ENCODE assay signal across 8 cellular contexts in genomic region chr11:18329196-18329870, GRCh38. TPM values are rescaled to one million over a fixed set of nuclear protein-coding genes. Genes with fewer than 3 reads are reported as not detected.
DNase-seq lines count a peak whose midpoint lies in the region; ATAC-seq and TF ChIP-seq lines count a peak whose summit lies in the region.

No MANE protein-coding gene starts in this region.

- peaks cover 26 to 44% of the 10 kb centered on the region in 2 donors for H3K36me3 Mint-ChIP-seq in CD4-positive, alpha-beta memory T cell
- H3K36me3 Mint-ChIP-seq in dendritic cell treated with granulocyte-macrophage colony-stimulating factor and Interleukin-4, amounts not matched to agents 40 ng/mL and 50 ng/mL, for 4 days (ENCODE audit: low read depth), result peaks cover 88% of the 10 kb centered on the region

- H3K27me3 ChIP-seq in CD4-positive, alpha-beta memory T cell (ENCODE audit: insufficient read depth, low read length), result no peaks in the 10 kb centered on the region
- no peaks in the 10 kb centered on the region for H3K27me3 ChIP-seq in SJCRH30
- no peaks in the 10 kb centered on the region for H3K27me3 ChIP-seq in left ventricle myocardium inferior (ENCODE audit: low read depth)

- POLR2A ChIA-PET in CD4-positive, alpha-beta memory T cell (lab: Charles Lee; ENCODE audit: partially characterized antibody), result no interaction called here

- peaks cover 55 to 76% (median 65%) of the 10 kb centered on the region in 4 donors for H3K4me1 Mint-ChIP-seq in CD4-positive, alpha-beta memory T cell
- H3K4me1 Mint-ChIP-seq in dendritic cell treated with granulocyte-macrophage colony-stimulating factor and Interleukin-4, amounts not matched to agents 40 ng/mL and 50 ng/mL, for 4 days (ENCODE audit: low read depth), result peaks cover 49% of the 10 kb centered on the region

- H3K4me3 ChIP-seq in CD4-positive, alpha-beta memory T cell (ENCODE audit: low read length in 2 of 2), result no peak overlapping the region
- H3K4me3 ChIP-seq in SJCRH30, result no peak overlapping the region
- H3K4me3 ChIP-seq in left ventricle myocardium inferior, result no peak overlapping the region

- ATAC-seq in GM19438 (IDR thresholded peaks at IDR 0.05; ENCODE audit: low read depth, unreplicated experiment), result peak; percentile 79
- no peak for ATAC-seq in HG03439 (IDR thresholded peaks at IDR 0.05; ENCODE audit: unreplicated experiment)

- intact Hi-C loops in CD4-positive, alpha-beta memory T cell (cut with micrococcal nuclease), result loop anchor here (10.0 kb wide), 1 partner anchor 225 kb away; the partner anchor contains the start of gene SAAL1
- intact Hi-C loops in dendritic cell treated with granulocyte-macrophage colony-stimulating factor and Interleukin-4, amounts not matched to agents 40 ng/mL and 50 ng/mL, for 4 days (cut with micrococcal nuclease), result no loop called here
- intact Hi-C loops in left ventricle myocardium inferior (cut with micrococcal nuclease), result no loop called here

- peaks cover 79% of the 10 kb centered on the region for H3K4me1 ChIP-seq in CD4-positive, alpha-beta memory T cell (ENCODE audit: insufficient read depth, low read length)
- H3K4me1 ChIP-seq in SJCRH30, result no peaks in the 10 kb centered on the region
- H3K4me1 ChIP-seq in left ventricle myocardium inferior, result peaks cover 48% of the 10 kb centered on the region

- peak overlapping the region in 7 of 8 donors; percentile 4 to 71 (median 18) for H3K4me3 Mint-ChIP-seq in CD4-positive, alpha-beta memory T cell
- H3K4me3 Mint-ChIP-seq in dendritic cell treated with granulocyte-macrophage colony-stimulating factor and Interleukin-4, amounts not matched to agents 40 ng/mL and 50 ng/mL, for 4 days, result no peak overlapping the region

- H3K27me3 Mint-ChIP-seq in CD4-positive, alpha-beta memory T cell, result no peaks in the 10 kb centered on the region
- H3K27me3 Mint-ChIP-seq in dendritic cell treated with granulocyte-macrophage colony-stimulating factor and Interleukin-4, amounts not matched to agents 40 ng/mL and 50 ng/mL, for 4 days, result no peaks in the 10 kb centered on the region

- H3K9me3 ChIP-seq in CD4-positive, alpha-beta memory T cell (ENCODE audit: control insufficient read depth in 1 of 2, low read length in 2 of 2), result no peaks in the 10 kb centered on the region
- H3K9me3 ChIP-seq in SJCRH30 (replicated peaks) (no peaks in the 10 kb centered on the region), left ventricle myocardium inferior (replicated peaks) (no peaks in the 10 kb centered on the region)

- peaks cover 13% of the 10 kb centered on the region for H3K36me3 ChIP-seq in CD4-positive, alpha-beta memory T cell (ENCODE audit: insufficient read depth, low read length)
- peaks cover 61% of the 10 kb centered on the region for H3K36me3 ChIP-seq in SJCRH30
- H3K36me3 ChIP-seq in left ventricle myocardium inferior, result peaks cover 52% of the 10 kb centered on the region

- peak overlapping the region; percentile 62 to 95 (median 83) for H3K27ac Mint-ChIP-seq in CD4-positive, alpha-beta memory T cell
- peak overlapping the region; percentile 10 for H3K27ac Mint-ChIP-seq in dendritic cell treated with granulocyte-macrophage colony-stimulating factor and Interleukin-4, amounts not matched to agents 40 ng/mL and 50 ng/mL, for 4 days

- no peaks in the 10 kb centered on the region for H3K9me3 Mint-ChIP-seq in CD4-positive, alpha-beta memory T cell
- H3K9me3 Mint-ChIP-seq in dendritic cell treated with granulocyte-macrophage colony-stimulating factor and Interleukin-4, amounts not matched to agents 40 ng/mL and 50 ng/mL, for 4 days, result no peaks in the 10 kb centered on the region

- CTCF ChIA-PET in CD4-positive, alpha-beta memory T cell (lab: Charles Lee; ENCODE audit: partially characterized antibody), result no interaction called here

- peak overlapping the region; percentile 71 for H3K27ac ChIP-seq in CD4-positive, alpha-beta memory T cell (ENCODE audit: low read depth, low read length)
- H3K27ac ChIP-seq in SJCRH30, result no peak overlapping the region
- H3K27ac ChIP-seq in left ventricle myocardium inferior (replicated peaks), result no peak overlapping the region

- DNase-seq in CD4-positive, alpha-beta memory T cell, result no peak
- DNase-seq in HT-29 (ENCODE audit: low spot score) (peak; percentile 67), epidermal melanocyte (ENCODE audit: insufficient read length, low spot score) (no peak), SJCRH30 (no peak), left ventricle myocardium inferior (no peak)

- no peak for TF ChIP-seq CTCF in left ventricle myocardium inferior (IDR thresholded peaks at IDR 0.05; ENCODE audit: borderline replicate concordance)

RNA-seq across cellular contexts. Expression of gene GTF2H1, which starts 7.0 kb away (rescaled TPM):
- 10 to 100 TPM; 60.1 to 61.6 TPM for total RNA-seq in CD4-positive, alpha-beta memory T cell
- 10 to 100 TPM; 31.8 to 41.6 TPM for polyA plus RNA-seq in CD4-positive, alpha-beta memory T cell
- total RNA-seq in HT-29 (2014; rRNA removed; shearing (Covaris generic)), result 50.7 and 55.4 TPM in 2 replicates
- 72.9 and 85.2 TPM in 2 replicates for total RNA-seq in SJCRH30 (2014; rRNA removed; shearing (Covaris generic))
- total RNA-seq in left ventricle myocardium inferior, result 24.3 TPM

RNA-seq across cellular contexts. Expression of gene HPS5, which starts 7.4 kb away (rescaled TPM):
- total RNA-seq in CD4-positive, alpha-beta memory T cell, result 10 to 100 TPM; 22.1 to 23.7 TPM
- polyA plus RNA-seq in CD4-positive, alpha-beta memory T cell, result 10 to 100 TPM; 14.2 to 15.1 TPM
- 8.6 and 10.3 TPM in 2 replicates for total RNA-seq in HT-29 (2014; rRNA removed; shearing (Covaris generic))
- total RNA-seq in SJCRH30 (2014; rRNA removed; shearing (Covaris generic)), result 36.9 and 40.5 TPM in 2 replicates
- 11.5 TPM for total RNA-seq in left ventricle myocardium inferior
